11 cellular contexts compared by ENCODE assay signal in genomic region chr22:35397095-35397904, GRCh38. TPM values are rescaled to one million over a fixed set of nuclear protein-coding genes. Genes with fewer than 3 reads are reported as not detected.
DNase-seq lines count a peak whose midpoint lies in the region; ATAC-seq and TF ChIP-seq lines count a peak whose summit lies in the region.
"Had no signal": no experiment of that assay in that cellular context is flagged by ENCODE, and none has a peak within 500 bp of the region (broad histone marks: within the 10 kb centered on the region; RNA-seq: fewer than 3 reads in every experiment).

No MANE protein-coding gene starts in this region.

- H3K36me3 Mint-ChIP-seq in activated naive CD4-positive, alpha-beta T cell treated with anti-CD3 and anti-CD28 coated beads, Interleukin-2, amount 10 ng/mL, durations not matched to agents 7 days and 5 days, result peaks cover 16% of the 10 kb centered on the region

- peak; percentile 47 for ATAC-seq in body of pancreas
- ATAC-seq in lower lobe of right lung, result no peak
- ATAC-seq in HG03439 (IDR thresholded peaks at IDR 0.05; ENCODE audit: unreplicated experiment), result no peak
- ATAC-seq: stimulated activated naive CD8-positive, alpha-beta T cell treated with anti-CD3 and anti-CD28 coated beads, Interleukin-15, amount 100 ng/mL, for 72 hours had no signal

- WGBS in body of pancreas, 2 donors, result 51 to 60% methylated on average over 13 of the region's 13 CpGs

- peaks cover 14% of the 10 kb centered on the region for H3K27me3 Mint-ChIP-seq in activated naive CD4-positive, alpha-beta T cell treated with anti-CD3 and anti-CD28 coated beads, Interleukin-2, amount 10 ng/mL, durations not matched to agents 7 days and 5 days
- H3K27me3 Mint-ChIP-seq: stimulated activated naive CD8-positive, alpha-beta T cell treated with anti-CD3 and anti-CD28 coated beads, Interleukin-15, amount 100 ng/mL, for 72 hours had no signal

- H3K4me3 Mint-ChIP-seq in activated naive CD4-positive, alpha-beta T cell treated with anti-CD3 and anti-CD28 coated beads, Interleukin-2, amount 10 ng/mL, durations not matched to agents 7 days and 5 days, result peak overlapping the region; percentile 10
- H3K4me3 Mint-ChIP-seq: stimulated activated naive CD8-positive, alpha-beta T cell treated with anti-CD3 and anti-CD28 coated beads, Interleukin-15, amount 100 ng/mL, for 72 hours had no signal

- CTCF ChIA-PET in activated naive CD4-positive, alpha-beta T cell treated with anti-CD3 and anti-CD28 coated beads, Interleukin-2, amount 10 ng/mL, durations not matched to agents 7 days and 5 days (lab: Charles Lee), result no interaction called here

- no peak for DNase-seq in activated naive CD4-positive, alpha-beta T cell treated with anti-CD3 and anti-CD28 coated beads, Interleukin-2, amount 10 ng/mL, durations not matched to agents 7 days and 5 days
- DNase-seq in activated naive CD4-positive, alpha-beta T cell treated with anti-CD3 and anti-CD28 coated beads, Interleukin-2, amount 50 U/mL, for 16 hours, result no peak
- DNase-seq in body of pancreas (peak; percentile 43 to 75 (median 56)), lower lobe of right lung (no peak), uterus (no peak), NCI-H1694 treated with DMSO at 0.1 percent for 48 hours (lab: John Stamatoyannopoulos, UW) (no peak), putamen (ENCODE audit: low spot score) (no peak)
- DNase-seq: activated naive CD4-positive, alpha-beta T cell treated with Interleukin-2 at 50 U/mL for 16 hours; Karpas-422; stimulated activated naive CD8-positive, alpha-beta T cell treated with anti-CD3 and anti-CD28 coated beads, Interleukin-15, amount 100 ng/mL, for 72 hours had no signal

- H3K27ac ChIP-seq in body of pancreas (peak overlapping the region in 3 of 4 donors; percentile 71 to 83 (median 72)), lower lobe of right lung (peak overlapping the region; percentile 49), uterus (peak overlapping the region; percentile 44 to 68)

- TF ChIP-seq POLR2A in body of pancreas (IDR thresholded peaks at IDR 0.05) (no peak), uterus (IDR thresholded peaks at IDR 0.05) (no peak)

- no peaks in the 10 kb centered on the region for H3K9me3 Mint-ChIP-seq in activated naive CD4-positive, alpha-beta T cell treated with anti-CD3 and anti-CD28 coated beads, Interleukin-2, amount 10 ng/mL, durations not matched to agents 7 days and 5 days
- H3K9me3 Mint-ChIP-seq: stimulated activated naive CD8-positive, alpha-beta T cell treated with anti-CD3 and anti-CD28 coated beads, Interleukin-15, amount 100 ng/mL, for 72 hours had no signal

- no peak overlapping the region for H3K4me3 ChIP-seq in body of pancreas
- H3K4me3 ChIP-seq in lower lobe of right lung, result no peak overlapping the region
- H3K4me3 ChIP-seq in uterus, result no peak overlapping the region

- no peak overlapping the region for H3K27ac Mint-ChIP-seq in activated naive CD4-positive, alpha-beta T cell treated with anti-CD3 and anti-CD28 coated beads, Interleukin-2, amount 10 ng/mL, durations not matched to agents 7 days and 5 days

- TF ChIP-seq CTCF in body of pancreas (IDR thresholded peaks at IDR 0.05) (no peak), lower lobe of right lung (IDR thresholded peaks at IDR 0.05) (no peak), uterus (IDR thresholded peaks at IDR 0.05) (no peak)

- H3K9me3 ChIP-seq in body of pancreas (no peaks in the 10 kb centered on the region), lower lobe of right lung (no peaks in the 10 kb centered on the region), uterus (no peaks in the 10 kb centered on the region)

- H3K27me3 ChIP-seq in body of pancreas (no peaks in the 10 kb centered on the region), lower lobe of right lung (ENCODE audit: low read depth) (no peaks in the 10 kb centered on the region), uterus (no peaks in the 10 kb centered on the region)

- H3K4me1 ChIP-seq in body of pancreas (peaks cover 29% of the 10 kb centered on the region), lower lobe of right lung (peaks cover 20% of the 10 kb centered on the region), uterus (peaks cover 0 to 19% of the 10 kb centered on the region in 2 donors)

- peaks cover 33% of the 10 kb centered on the region for H3K4me1 Mint-ChIP-seq in activated naive CD4-positive, alpha-beta T cell treated with anti-CD3 and anti-CD28 coated beads, Interleukin-2, amount 10 ng/mL, durations not matched to agents 7 days and 5 days

- H3K36me3 ChIP-seq in body of pancreas (replicated peaks in 1 of 2; ENCODE audit: insufficient read depth in 1 of 2, low read depth in 2 of 2) (no peaks in the 10 kb centered on the region), lower lobe of right lung (peaks cover 24% of the 10 kb centered on the region), uterus (no peaks in the 10 kb centered on the region)

- intact Hi-C loops in body of pancreas (cut with DNase I) (no loop called here), lower lobe of right lung (cut with DNase I) (no loop called here), uterus (cut with DNase I; ENCODE audit: low total_unique reads) (no loop called here)

RNA-seq across cellular contexts. Expression of gene MCM5, which starts 2.6 kb away (rescaled TPM):
- total RNA-seq in body of pancreas, result 1 to 10 TPM; 7.9 to 9.3 TPM
- 25.7 TPM for total RNA-seq in lower lobe of right lung
- total RNA-seq in uterus, result 10 to 100 TPM; 15.9 to 60.6 (median 40.3) TPM

RNA-seq across cellular contexts. Expression of gene HMOX1, which starts 16.4 kb away (rescaled TPM):
- total RNA-seq in body of pancreas (10 to 100 TPM in 1 of 2 donors, 1 to 10 TPM in 1; 9.3 to 32.0 TPM), lower lobe of right lung (68.3 TPM), uterus (10 to 100 TPM in 1 of 4 donors, 1 to 10 TPM in 2, under 1 TPM in 1; 0.51 to 13.8 (median 8.5) TPM)

Comparison
In these comparisons a context has a peak if more than half of its experiments do, and no peak if none do; other contexts are left out.
1. DNase-seq: peak in body of pancreas (4 of 4); none in activated naive CD4-positive, alpha-beta T cell treated with anti-CD3 and anti-CD28 coated beads, Interleukin-2, amount 10 ng/mL, durations not matched to agents 7 days and 5 days (single experiment), activated naive CD4-positive, alpha-beta T cell treated with anti-CD3 and anti-CD28 coated beads, Interleukin-2, amount 50 U/mL, for 16 hours (single experiment), lower lobe of right lung (single experiment), uterus (0 of 2), NCI-H1694 treated with DMSO at 0.1 percent for 48 hours (single experiment) and putamen (single experiment).
2. Peak in every context shown above with its lines, with median percentiles within 50 percentile points of each other: H3K27ac ChIP-seq.